ENCODE assay signal across 14 cellular contexts in genomic region chr10:3622427-3622826, GRCh38.
DNase-seq lines count a peak whose midpoint lies in the region; ATAC-seq and TF ChIP-seq lines count a peak whose summit lies in the region.
"Had no signal": no experiment of that assay in that cellular context is flagged by ENCODE, and none has a peak within 500 bp of the region (broad histone marks: within the 10 kb centered on the region; RNA-seq: fewer than 3 reads in every experiment).

No MANE protein-coding gene starts in this region.

- ATAC-seq in activated naive CD8-positive, alpha-beta T cell treated with anti-CD3 and anti-CD28 coated beads, Interleukin-2, amount 50 U/mL, for 24 hours: peak; percentile 79
- ATAC-seq: gastrocnemius medialis had no signal

- no peak overlapping the region for H3K9ac ChIP-seq in MM.1S (ENCODE audit: low read length)
- H3K9ac ChIP-seq: BLaER1 treated with 17β-estradiol and CSF1 and Interleukin-3, amounts not matched to agents 10 nM and 100 nM had no signal

- H3K36me3 Mint-ChIP-seq in activated naive CD8-positive, alpha-beta T cell treated with anti-CD3 and anti-CD28 coated beads, Interleukin-2, amount 50 U/mL, for 24 hours (ENCODE audit: low read depth): peaks cover 8% of the 10 kb centered on the region

- H3K79me2 ChIP-seq in MM.1S (ENCODE audit: low read length): no peaks in the 10 kb centered on the region

- H3K4me2 ChIP-seq in MM.1S (ENCODE audit: low read depth, low read length): no peak overlapping the region

- H3K9me2 ChIP-seq in MM.1S (replicated peaks; ENCODE audit: insufficient read depth, low read length): no peaks in the 10 kb centered on the region

- H3K4me3 ChIP-seq in MM.1S (ENCODE audit: low read length): no peak overlapping the region
- no peak overlapping the region for H3K4me3 ChIP-seq in tibial artery
- H3K4me3 ChIP-seq: gastrocnemius medialis had no signal

- peak; percentile 39 for DNase-seq in stimulated activated CD4-positive, alpha-beta T cell treated with anti-CD3 and anti-CD28 coated beads, Interleukin-15, amount 100 ng/mL, for 24 hours
- DNase-seq in stimulated activated CD4-positive, alpha-beta T cell treated with anti-CD3 and anti-CD28 coated beads, Interleukin-4, amount 100 ng/mL, for 4 hours: no peak
- DNase-seq in MM.1S (no peak), tibial artery (no peak), kidney tubule cell (ENCODE audit: low spot score) (no peak), hippocampal formation (lab: John Stamatoyannopoulos, UW) (no peak)
- DNase-seq in activated naive CD8-positive, alpha-beta T cell treated with anti-CD3 and anti-CD28 coated beads, Interleukin-2, amount 50 U/mL, for 24 hours: no peak
- DNase-seq: activated effector memory CD4-positive, alpha-beta T cell treated with anti-CD3 and anti-CD28 coated beads, Interleukin-2, amount 50 U/mL, for 16 hours; central memory CD4-positive, alpha-beta T cell; gastrocnemius medialis; GOT3; posterior cingulate gyrus; WERI-Rb-1 had no signal

- H3K27ac ChIP-seq in MM.1S (ENCODE audit: low read length) (no peak overlapping the region), tibial artery (peak overlapping the region; percentile 69 to 73)
- H3K27ac ChIP-seq: WERI-Rb-1 had no signal

- no peaks in the 10 kb centered on the region for H3K9me3 ChIP-seq in MM.1S (replicated peaks; ENCODE audit: insufficient read depth, low read length)
- no peaks in the 10 kb centered on the region for H3K9me3 ChIP-seq in tibial artery
- H3K9me3 ChIP-seq: gastrocnemius medialis had no signal

- no peak overlapping the region for H3K4me3 Mint-ChIP-seq in activated naive CD8-positive, alpha-beta T cell treated with anti-CD3 and anti-CD28 coated beads, Interleukin-2, amount 50 U/mL, for 24 hours

- H3K27ac Mint-ChIP-seq in activated naive CD8-positive, alpha-beta T cell treated with anti-CD3 and anti-CD28 coated beads, Interleukin-2, amount 50 U/mL, for 24 hours: peak overlapping the region; percentile 89

- H3K4me1 Mint-ChIP-seq in activated naive CD8-positive, alpha-beta T cell treated with anti-CD3 and anti-CD28 coated beads, Interleukin-2, amount 50 U/mL, for 24 hours: peaks cover 39% of the 10 kb centered on the region

- no peaks in the 10 kb centered on the region for H4K20me1 ChIP-seq in MM.1S (ENCODE audit: insufficient read depth, low read length)
- H4K20me1 ChIP-seq: BLaER1 treated with 17β-estradiol and CSF1 and Interleukin-3, amounts not matched to agents 10 nM and 100 nM had no signal

- H3K27me3 ChIP-seq in MM.1S (replicated peaks; ENCODE audit: insufficient read depth, low read length): no peaks in the 10 kb centered on the region
- no peaks in the 10 kb centered on the region for H3K27me3 ChIP-seq in tibial artery
- H3K27me3 ChIP-seq: BLaER1 treated with 17β-estradiol and CSF1 and Interleukin-3, amounts not matched to agents 10 nM and 100 nM; gastrocnemius medialis had no signal

- H3K36me3 ChIP-seq in MM.1S (replicated peaks; ENCODE audit: insufficient read depth, low read length) (no peaks in the 10 kb centered on the region), tibial artery (no peaks in the 10 kb centered on the region)
- H3K36me3 ChIP-seq: gastrocnemius medialis, WERI-Rb-1 had no signal

- peaks cover 23% of the 10 kb centered on the region for H3F3A ChIP-seq in MM.1S (ENCODE audit: insufficient read depth, low read length)

- H2AFZ ChIP-seq in MM.1S (ENCODE audit: low read length): 0 out of 2 replicates have a peak overlapping the region, but pooled peaks have one; percentile 3

- peaks cover 45% of the 10 kb centered on the region for H3K4me1 ChIP-seq in MM.1S (ENCODE audit: low read length)
- H3K4me1 ChIP-seq in tibial artery: peaks cover 0 to 37% (median 10%) of the 10 kb centered on the region in 4 donors

- intact Hi-C loops in tibial artery (cut with DNase I; ENCODE audit: low total_unique reads): no loop called here

- TF ChIP-seq CTCF in MM.1S (IDR thresholded peaks at IDR 0.05; ENCODE audit: low read length) (no peak), tibial artery (IDR thresholded peaks at IDR 0.05) (no peak)

- peaks cover 11% of the 10 kb centered on the region for H3K9me3 Mint-ChIP-seq in activated naive CD8-positive, alpha-beta T cell treated with anti-CD3 and anti-CD28 coated beads, Interleukin-2, amount 50 U/mL, for 24 hours

- peaks cover 6% of the 10 kb centered on the region for H3K27me3 Mint-ChIP-seq in activated naive CD8-positive, alpha-beta T cell treated with anti-CD3 and anti-CD28 coated beads, Interleukin-2, amount 50 U/mL, for 24 hours
